1 cellular context compared by ENCODE assay signal in genomic region chr10:8365935-8366911, GRCh38.
TF ChIP-seq lines count a peak whose summit lies in the region.

No MANE protein-coding gene starts in this region.

TF ChIP-seq in GM12878, 131 proteins besides CTCF, POLR2A, EP300 and RAD21 (continued from another document):
- TF ChIP-seq, protein P1, sequence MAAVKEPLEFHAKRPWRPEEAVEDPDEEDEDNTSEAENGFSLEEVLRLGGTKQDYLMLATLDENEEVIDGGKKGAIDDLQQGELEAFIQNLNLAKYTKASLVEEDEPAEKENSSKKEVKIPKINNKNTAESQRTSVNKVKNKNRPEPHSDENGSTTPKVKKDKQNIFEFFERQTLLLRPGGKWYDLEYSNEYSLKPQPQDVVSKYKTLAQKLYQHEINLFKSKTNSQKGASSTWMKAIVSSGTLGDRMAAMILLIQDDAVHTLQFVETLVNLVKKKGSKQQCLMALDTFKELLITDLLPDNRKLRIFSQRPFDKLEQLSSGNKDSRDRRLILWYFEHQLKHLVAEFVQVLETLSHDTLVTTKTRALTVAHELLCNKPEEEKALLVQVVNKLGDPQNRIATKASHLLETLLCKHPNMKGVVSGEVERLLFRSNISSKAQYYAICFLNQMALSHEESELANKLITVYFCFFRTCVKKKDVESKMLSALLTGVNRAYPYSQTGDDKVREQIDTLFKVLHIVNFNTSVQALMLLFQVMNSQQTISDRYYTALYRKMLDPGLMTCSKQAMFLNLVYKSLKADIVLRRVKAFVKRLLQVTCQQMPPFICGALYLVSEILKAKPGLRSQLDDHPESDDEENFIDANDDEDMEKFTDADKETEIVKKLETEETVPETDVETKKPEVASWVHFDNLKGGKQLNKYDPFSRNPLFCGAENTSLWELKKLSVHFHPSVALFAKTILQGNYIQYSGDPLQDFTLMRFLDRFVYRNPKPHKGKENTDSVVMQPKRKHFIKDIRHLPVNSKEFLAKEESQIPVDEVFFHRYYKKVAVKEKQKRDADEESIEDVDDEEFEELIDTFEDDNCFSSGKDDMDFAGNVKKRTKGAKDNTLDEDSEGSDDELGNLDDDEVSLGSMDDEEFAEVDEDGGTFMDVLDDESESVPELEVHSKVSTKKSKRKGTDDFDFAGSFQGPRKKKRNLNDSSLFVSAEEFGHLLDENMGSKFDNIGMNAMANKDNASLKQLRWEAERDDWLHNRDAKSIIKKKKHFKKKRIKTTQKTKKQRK (IDR thresholded peaks at IDR 0.05; ENCODE audit: low read depth, low read length): no peak
- TF ChIP-seq RUNX3 (IDR thresholded peaks at IDR 0.05; ENCODE audit: low read length) (peak; percentile 71), IRF5 (IDR thresholded peaks at IDR 0.05; ENCODE audit: borderline replicate concordance) (no peak), ZNF592 (IDR thresholded peaks at IDR 0.05) (no peak)
TF ChIP-seq in GM12878: peak in this region for 3.
